18 cellular contexts compared by ENCODE assay signal in genomic region chr10:533611-534566, GRCh38.
"Had no signal": no experiment of that assay in that cellular context is flagged by ENCODE, and none has a peak within 500 bp of the region (broad histone marks: within the 10 kb centered on the region; RNA-seq: fewer than 3 reads in every experiment).

No MANE protein-coding gene starts in this region.

- H3K4me3 Mint-ChIP-seq: activated CD8-positive, alpha-beta memory T cell treated with anti-CD3 and anti-CD28 coated beads, Interleukin-2, amount 10 ng/mL, durations not matched to agents 7 days and 5 days; activated naive CD8-positive, alpha-beta T cell; activated T-cell treated with anti-CD3 and anti-CD28 coated beads, Interleukin-2, amount 50 U/mL, for 24 hours; nephron; stimulated activated effector memory CD8-positive, alpha-beta T cell treated with anti-CD3 and anti-CD28 coated beads, Interleukin-12 subunit alpha, Interleukin-12 subunit beta, amount 100 ng/mL, for 72 hours; T-helper 2 cell treated with Interferon-gamma antibody and Interleukin-4, amounts not matched to agents 5 μg/mL and 100 μg/mL, for 36 hours had no signal

- ATAC-seq: activated CD8-positive, alpha-beta memory T cell treated with anti-CD3 and anti-CD28 coated beads, Interleukin-2, amount 10 ng/mL, durations not matched to agents 7 days and 5 days; left colon; mucosa of descending colon; stimulated activated effector memory CD8-positive, alpha-beta T cell treated with anti-CD3 and anti-CD28 coated beads, Interleukin-12 subunit alpha, Interleukin-12 subunit beta, amount 100 ng/mL, for 72 hours had no signal

- H3K27ac ChIP-seq: esophagus squamous epithelium, right atrium auricular region, thyroid gland, vagina had no signal

- H3K27ac Mint-ChIP-seq: activated CD8-positive, alpha-beta memory T cell treated with anti-CD3 and anti-CD28 coated beads, Interleukin-2, amount 10 ng/mL, durations not matched to agents 7 days and 5 days; activated naive CD8-positive, alpha-beta T cell; activated T-cell treated with anti-CD3 and anti-CD28 coated beads, Interleukin-2, amount 50 U/mL, for 24 hours; nephron; stimulated activated effector memory CD8-positive, alpha-beta T cell treated with anti-CD3 and anti-CD28 coated beads, Interleukin-12 subunit alpha, Interleukin-12 subunit beta, amount 100 ng/mL, for 72 hours; T-helper 2 cell treated with Interferon-gamma antibody and Interleukin-4, amounts not matched to agents 5 μg/mL and 100 μg/mL, for 36 hours had no signal

- DNase-seq: activated CD4-positive, alpha-beta T cell treated with anti-CD3 and anti-CD28 coated beads for 1 hour; activated CD4-positive, alpha-beta T cell treated with anti-CD3 and anti-CD28 coated beads, Interleukin-2, amount 50 U/mL, for 48 hours; activated CD8-positive, alpha-beta memory T cell treated with anti-CD3 and anti-CD28 coated beads, Interleukin-2, amount 10 ng/mL, durations not matched to agents 7 days and 5 days; activated gamma-delta T cell; activated T-cell treated with anti-CD3 and anti-CD28 coated beads, Interleukin-2, amount 50 U/mL, for 24 hours; anterior cingulate cortex; esophagus squamous epithelium; foreskin fibroblast; left colon; mammary epithelial cell; mucosa of descending colon; thyroid gland had no signal

- H3K36me3 Mint-ChIP-seq: activated CD8-positive, alpha-beta memory T cell treated with anti-CD3 and anti-CD28 coated beads, Interleukin-2, amount 10 ng/mL, durations not matched to agents 7 days and 5 days; activated naive CD8-positive, alpha-beta T cell; stimulated activated effector memory CD8-positive, alpha-beta T cell treated with anti-CD3 and anti-CD28 coated beads, Interleukin-12 subunit alpha, Interleukin-12 subunit beta, amount 100 ng/mL, for 72 hours had no signal

- H3K9me3 Mint-ChIP-seq: activated T-cell treated with anti-CD3 and anti-CD28 coated beads, Interleukin-2, amount 50 U/mL, for 24 hours; nephron; stimulated activated effector memory CD8-positive, alpha-beta T cell treated with anti-CD3 and anti-CD28 coated beads, Interleukin-12 subunit alpha, Interleukin-12 subunit beta, amount 100 ng/mL, for 72 hours; T-helper 2 cell treated with Interferon-gamma antibody and Interleukin-4, amounts not matched to agents 5 μg/mL and 100 μg/mL, for 36 hours had no signal

- H3K4me1 Mint-ChIP-seq: activated CD8-positive, alpha-beta memory T cell treated with anti-CD3 and anti-CD28 coated beads, Interleukin-2, amount 10 ng/mL, durations not matched to agents 7 days and 5 days; stimulated activated effector memory CD8-positive, alpha-beta T cell treated with anti-CD3 and anti-CD28 coated beads, Interleukin-12 subunit alpha, Interleukin-12 subunit beta, amount 100 ng/mL, for 72 hours had no signal
